Comparison of ENCODE assay signal across 26 cellular contexts in the genomic region with DNA sequence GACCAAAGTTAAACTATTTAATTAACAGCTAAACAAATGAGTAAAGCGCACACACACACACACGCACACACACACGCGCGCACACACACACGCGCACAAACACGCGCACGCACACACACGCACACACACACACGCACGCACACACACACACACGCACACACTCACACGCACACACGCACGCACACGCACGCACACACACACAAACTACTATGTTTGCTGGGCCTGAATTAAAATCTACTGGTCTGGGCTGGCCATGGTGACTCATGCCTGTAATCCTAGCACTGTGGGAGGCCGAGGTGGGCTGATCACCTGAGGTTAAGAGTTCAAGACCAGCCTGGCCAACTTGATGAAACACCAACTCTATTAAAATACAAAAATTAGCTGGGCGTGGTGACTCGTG.
"Had no signal": no experiment of that assay in that cellular context is flagged by ENCODE, and none has a peak within 500 bp of the region (broad histone marks: within the 10 kb centered on the region; RNA-seq: fewer than 3 reads in every experiment).

No MANE protein-coding gene starts in this region.

- H3K27ac ChIP-seq: epithelial cell of prostate, foreskin keratinocyte, gastroesophageal sphincter, heart left ventricle, hepatocyte, left lung, neutrophil, pancreas, right lobe of liver, stomach, thyroid gland, vagina had no signal

- H3K79me2 ChIP-seq: hepatocyte had no signal

- FAIRE-seq: pancreas, small intestine had no signal

- H3K27me3 ChIP-seq: foreskin keratinocyte, gastroesophageal sphincter, heart left ventricle, hepatocyte, pancreas, right lobe of liver, thyroid gland, vagina had no signal

- ATAC-seq: esophagus mucosa; foreskin keratinocyte; gastroesophageal sphincter; heart left ventricle; left cardiac atrium; left lung; mucosa of descending colon; natural killer cell treated with Interleukin-12 subunit alpha and Interleukin-12 subunit beta and Interleukin-15 and Interleukin-18, amount 100 ng/mL, for 72 hours; pancreas; right lobe of liver; stimulated activated effector memory CD8-positive, alpha-beta T cell treated with anti-CD3 and anti-CD28 coated beads, Interleukin-12 subunit alpha, Interleukin-12 subunit beta, amount 100 ng/mL, for 72 hours had no signal

- H3K9me3 ChIP-seq: gastroesophageal sphincter, left lung, mucosa of descending colon, neutrophil, pancreas, right lobe of liver, stomach, thyroid gland, vagina had no signal

- H3K4me1 ChIP-seq: pancreas, right lobe of liver had no signal

- DNase-seq: effector CD8-positive, alpha-beta T cell; endodermal cell; foreskin keratinocyte; heart left ventricle; left cardiac atrium; left lung; mesenchymal stem cell; mucosa of descending colon; naive B cell; pancreas; right lobe of liver; small intestine; stimulated activated CD4-positive, alpha-beta T cell treated with anti-CD3 and anti-CD28 coated beads, Interleukin-15, amount 100 ng/mL, for 24 hours; stimulated activated CD4-positive, alpha-beta T cell treated with anti-CD3 and anti-CD28 coated beads, Interleukin-4, amount 100 ng/mL, for 1 hour; stimulated activated naive CD4-positive, alpha-beta T cell treated with Interleukin-2 at 50 U/mL for 16 hours; stomach; thyroid gland; trophoblast cell had no signal

- H3K4me2 ChIP-seq: hepatocyte had no signal

- H2AFZ ChIP-seq: hepatocyte had no signal

- H3K36me3 ChIP-seq: gastroesophageal sphincter, heart left ventricle, left lung, neutrophil, pancreas, right lobe of liver, stomach, thyroid gland, vagina had no signal

- H3K4me3 ChIP-seq: gastroesophageal sphincter, heart left ventricle, hepatocyte, left lung, mucosa of descending colon, pancreas, right lobe of liver, stomach, thyroid gland, vagina had no signal
